1 cellular context compared by ENCODE assay signal in genomic region chr2:120869659-120870466, GRCh38.
TF ChIP-seq lines count a peak whose summit lies in the region.

No MANE protein-coding gene starts in this region.

TF ChIP-seq in H1, 55 proteins besides CTCF, POLR2A, EP300 and RAD21 (continued from another document):
- TF ChIP-seq, protein P1, sequence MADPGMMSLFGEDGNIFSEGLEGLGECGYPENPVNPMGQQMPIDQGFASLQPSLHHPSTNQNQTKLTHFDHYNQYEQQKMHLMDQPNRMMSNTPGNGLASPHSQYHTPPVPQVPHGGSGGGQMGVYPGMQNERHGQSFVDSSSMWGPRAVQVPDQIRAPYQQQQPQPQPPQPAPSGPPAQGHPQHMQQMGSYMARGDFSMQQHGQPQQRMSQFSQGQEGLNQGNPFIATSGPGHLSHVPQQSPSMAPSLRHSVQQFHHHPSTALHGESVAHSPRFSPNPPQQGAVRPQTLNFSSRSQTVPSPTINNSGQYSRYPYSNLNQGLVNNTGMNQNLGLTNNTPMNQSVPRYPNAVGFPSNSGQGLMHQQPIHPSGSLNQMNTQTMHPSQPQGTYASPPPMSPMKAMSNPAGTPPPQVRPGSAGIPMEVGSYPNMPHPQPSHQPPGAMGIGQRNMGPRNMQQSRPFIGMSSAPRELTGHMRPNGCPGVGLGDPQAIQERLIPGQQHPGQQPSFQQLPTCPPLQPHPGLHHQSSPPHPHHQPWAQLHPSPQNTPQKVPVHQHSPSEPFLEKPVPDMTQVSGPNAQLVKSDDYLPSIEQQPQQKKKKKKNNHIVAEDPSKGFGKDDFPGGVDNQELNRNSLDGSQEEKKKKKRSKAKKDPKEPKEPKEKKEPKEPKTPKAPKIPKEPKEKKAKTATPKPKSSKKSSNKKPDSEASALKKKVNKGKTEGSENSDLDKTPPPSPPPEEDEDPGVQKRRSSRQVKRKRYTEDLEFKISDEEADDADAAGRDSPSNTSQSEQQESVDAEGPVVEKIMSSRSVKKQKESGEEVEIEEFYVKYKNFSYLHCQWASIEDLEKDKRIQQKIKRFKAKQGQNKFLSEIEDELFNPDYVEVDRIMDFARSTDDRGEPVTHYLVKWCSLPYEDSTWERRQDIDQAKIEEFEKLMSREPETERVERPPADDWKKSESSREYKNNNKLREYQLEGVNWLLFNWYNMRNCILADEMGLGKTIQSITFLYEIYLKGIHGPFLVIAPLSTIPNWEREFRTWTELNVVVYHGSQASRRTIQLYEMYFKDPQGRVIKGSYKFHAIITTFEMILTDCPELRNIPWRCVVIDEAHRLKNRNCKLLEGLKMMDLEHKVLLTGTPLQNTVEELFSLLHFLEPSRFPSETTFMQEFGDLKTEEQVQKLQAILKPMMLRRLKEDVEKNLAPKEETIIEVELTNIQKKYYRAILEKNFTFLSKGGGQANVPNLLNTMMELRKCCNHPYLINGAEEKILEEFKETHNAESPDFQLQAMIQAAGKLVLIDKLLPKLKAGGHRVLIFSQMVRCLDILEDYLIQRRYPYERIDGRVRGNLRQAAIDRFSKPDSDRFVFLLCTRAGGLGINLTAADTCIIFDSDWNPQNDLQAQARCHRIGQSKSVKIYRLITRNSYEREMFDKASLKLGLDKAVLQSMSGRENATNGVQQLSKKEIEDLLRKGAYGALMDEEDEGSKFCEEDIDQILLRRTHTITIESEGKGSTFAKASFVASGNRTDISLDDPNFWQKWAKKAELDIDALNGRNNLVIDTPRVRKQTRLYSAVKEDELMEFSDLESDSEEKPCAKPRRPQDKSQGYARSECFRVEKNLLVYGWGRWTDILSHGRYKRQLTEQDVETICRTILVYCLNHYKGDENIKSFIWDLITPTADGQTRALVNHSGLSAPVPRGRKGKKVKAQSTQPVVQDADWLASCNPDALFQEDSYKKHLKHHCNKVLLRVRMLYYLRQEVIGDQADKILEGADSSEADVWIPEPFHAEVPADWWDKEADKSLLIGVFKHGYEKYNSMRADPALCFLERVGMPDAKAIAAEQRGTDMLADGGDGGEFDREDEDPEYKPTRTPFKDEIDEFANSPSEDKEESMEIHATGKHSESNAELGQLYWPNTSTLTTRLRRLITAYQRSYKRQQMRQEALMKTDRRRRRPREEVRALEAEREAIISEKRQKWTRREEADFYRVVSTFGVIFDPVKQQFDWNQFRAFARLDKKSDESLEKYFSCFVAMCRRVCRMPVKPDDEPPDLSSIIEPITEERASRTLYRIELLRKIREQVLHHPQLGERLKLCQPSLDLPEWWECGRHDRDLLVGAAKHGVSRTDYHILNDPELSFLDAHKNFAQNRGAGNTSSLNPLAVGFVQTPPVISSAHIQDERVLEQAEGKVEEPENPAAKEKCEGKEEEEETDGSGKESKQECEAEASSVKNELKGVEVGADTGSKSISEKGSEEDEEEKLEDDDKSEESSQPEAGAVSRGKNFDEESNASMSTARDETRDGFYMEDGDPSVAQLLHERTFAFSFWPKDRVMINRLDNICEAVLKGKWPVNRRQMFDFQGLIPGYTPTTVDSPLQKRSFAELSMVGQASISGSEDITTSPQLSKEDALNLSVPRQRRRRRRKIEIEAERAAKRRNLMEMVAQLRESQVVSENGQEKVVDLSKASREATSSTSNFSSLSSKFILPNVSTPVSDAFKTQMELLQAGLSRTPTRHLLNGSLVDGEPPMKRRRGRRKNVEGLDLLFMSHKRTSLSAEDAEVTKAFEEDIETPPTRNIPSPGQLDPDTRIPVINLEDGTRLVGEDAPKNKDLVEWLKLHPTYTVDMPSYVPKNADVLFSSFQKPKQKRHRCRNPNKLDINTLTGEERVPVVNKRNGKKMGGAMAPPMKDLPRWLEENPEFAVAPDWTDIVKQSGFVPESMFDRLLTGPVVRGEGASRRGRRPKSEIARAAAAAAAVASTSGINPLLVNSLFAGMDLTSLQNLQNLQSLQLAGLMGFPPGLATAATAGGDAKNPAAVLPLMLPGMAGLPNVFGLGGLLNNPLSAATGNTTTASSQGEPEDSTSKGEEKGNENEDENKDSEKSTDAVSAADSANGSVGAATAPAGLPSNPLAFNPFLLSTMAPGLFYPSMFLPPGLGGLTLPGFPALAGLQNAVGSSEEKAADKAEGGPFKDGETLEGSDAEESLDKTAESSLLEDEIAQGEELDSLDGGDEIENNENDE (IDR thresholded peaks at IDR 0.05; ENCODE audit: insufficient replicate concordance, low read length): no peak
- TF ChIP-seq KDM1A (IDR thresholded peaks at IDR 0.05; ENCODE audit: borderline replicate concordance, low read length) (no peak), CBX8 (IDR thresholded peaks at IDR 0.05; ENCODE audit: borderline replicate concordance, low read depth, low read length) (no peak), RBBP5 (IDR thresholded peaks at IDR 0.05; ENCODE audit: borderline replicate concordance, low read depth, low read length) (no peak), CEBPB (IDR thresholded peaks at IDR 0.05; ENCODE audit: low read depth, low read length) (no peak), USF2 (IDR thresholded peaks at IDR 0.05; ENCODE audit: low read length) (no peak), SAP30 (IDR thresholded peaks at IDR 0.05; ENCODE audit: insufficient read depth, insufficient replicate concordance, low read length) (no peak), NRF1 (IDR thresholded peaks at IDR 0.05; ENCODE audit: low read depth, low read length) (no peak), POU5F1 (IDR thresholded peaks at IDR 0.05; ENCODE audit: low read depth, low read length) (no peak)
- TF ChIP-seq, protein P2, sequence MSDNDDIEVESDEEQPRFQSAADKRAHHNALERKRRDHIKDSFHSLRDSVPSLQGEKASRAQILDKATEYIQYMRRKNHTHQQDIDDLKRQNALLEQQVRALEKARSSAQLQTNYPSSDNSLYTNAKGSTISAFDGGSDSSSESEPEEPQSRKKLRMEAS (IDR thresholded peaks at IDR 0.05): no peak
TF ChIP-seq in H1: peak in this region for 0.
